Comparison of ENCODE assay signal across 8 cellular contexts in the genomic region with DNA sequence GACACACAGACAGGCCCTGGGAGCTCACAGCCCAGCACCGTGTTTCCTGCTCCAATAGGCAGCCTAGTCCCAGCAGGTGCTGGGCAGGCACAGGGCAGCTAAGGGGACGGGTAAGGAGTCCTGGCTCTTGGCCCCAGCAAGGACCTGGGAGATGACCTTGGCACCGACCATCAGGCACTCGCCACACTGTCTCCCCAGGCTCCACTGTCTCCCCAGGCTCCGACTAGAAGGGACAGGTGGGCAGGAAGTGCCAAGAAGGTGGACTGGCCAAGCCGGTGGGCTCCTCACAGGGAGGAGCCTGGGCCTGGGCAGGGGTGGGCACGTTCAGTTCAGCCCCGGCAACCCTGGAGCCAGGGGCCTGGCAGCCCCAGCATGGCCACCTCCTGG.
A peak's percentile ranks its signal among the peaks of the same experiment; 100 is the strongest.
DNase-seq lines count a peak whose midpoint lies in the region; ATAC-seq and TF ChIP-seq lines count a peak whose summit lies in the region.

No MANE protein-coding gene starts in this region.

- H3K27ac ChIP-seq in C4-2B (no peak overlapping the region), KMS-11 (no peak overlapping the region), colonic mucosa (no peak overlapping the region)

- H3K27me3 ChIP-seq in KMS-11 (ENCODE audit: insufficient read depth, low read depth) (no peaks in the 10 kb centered on the region), colonic mucosa (no peaks in the 10 kb centered on the region)

- no peak overlapping the region for H3K9ac ChIP-seq in KMS-11
- H3K9ac ChIP-seq in colonic mucosa (ENCODE audit: low read depth in 2 of 2, low read length in 2 of 2), result no peak overlapping the region

- H3K9me3 Mint-ChIP-seq in nephron progenitor cell, result no peaks in the 10 kb centered on the region

- H3K4me1 Mint-ChIP-seq in nephron progenitor cell, result peaks cover 58% of the 10 kb centered on the region

- no peaks in the 10 kb centered on the region for H4K20me1 ChIP-seq in KMS-11 (ENCODE audit: insufficient read depth)

- no peaks in the 10 kb centered on the region for H3K36me3 ChIP-seq in KMS-11 (ENCODE audit: insufficient read depth)
- H3K36me3 ChIP-seq in colonic mucosa, result no peaks in the 10 kb centered on the region

- peaks cover 3% of the 10 kb centered on the region for H3K27me3 Mint-ChIP-seq in nephron progenitor cell (ENCODE audit: low read depth, poor library complexity)

- no peak for ATAC-seq in GM18861 (IDR thresholded peaks at IDR 0.05; ENCODE audit: unreplicated experiment)

- no peaks in the 10 kb centered on the region for H3K79me2 ChIP-seq in KMS-11 (ENCODE audit: insufficient read depth, low read depth)

- no peak overlapping the region; the same call in 1 of the 2 replicates for H2AFZ ChIP-seq in KMS-11 (ENCODE audit: low read depth)

- no peak overlapping the region for H3K4me2 ChIP-seq in KMS-11

- H3K4me3 ChIP-seq in KMS-11 (IDR thresholded peaks at IDR 0.05; ENCODE audit: insufficient read depth, low read depth, low read length) (no peak overlapping the region), colonic mucosa (no peak overlapping the region)

- DNase-seq in colonic mucosa (no peak), nephron progenitor cell (no peak), AML-193 (lab: John Stamatoyannopoulos, UW) (no peak), foreskin melanocyte (no peak), hypothalamus (lab: John Stamatoyannopoulos, UW) (no peak)

- H3K36me3 Mint-ChIP-seq in nephron progenitor cell (ENCODE audit: low read depth), result peaks cover 20% of the 10 kb centered on the region

- H3K27ac Mint-ChIP-seq in nephron progenitor cell, result no peak overlapping the region

- H3K4me3 Mint-ChIP-seq in nephron progenitor cell, result no peak overlapping the region

- no peaks in the 10 kb centered on the region for H3K9me3 ChIP-seq in colonic mucosa

- intact Hi-C loops in colonic mucosa (cut with DNase I), result loop anchor here (2.0 to 10.0 kb wide), 3 partner anchors 71 to 431 kb away; no protein-coding TSS in a partner anchor

- TF ChIP-seq CTCF in C4-2B (conservative IDR thresholded peaks at IDR 0.05) (peak; percentile 43), KMS-11 (conservative IDR thresholded peaks at IDR 0.05; ENCODE audit: low read depth, low read length) (peak; percentile 45), colonic mucosa (IDR thresholded peaks at IDR 0.05) (peak; percentile 12), nephron progenitor cell (IDR thresholded peaks at IDR 0.05) (peak; percentile 47)

- H3K4me1 ChIP-seq in KMS-11 (ENCODE audit: low read depth, poor library complexity, severe bottlenecking), result no peaks in the 10 kb centered on the region
- no peaks in the 10 kb centered on the region for H3K4me1 ChIP-seq in colonic mucosa
